In the genomic region with DNA sequence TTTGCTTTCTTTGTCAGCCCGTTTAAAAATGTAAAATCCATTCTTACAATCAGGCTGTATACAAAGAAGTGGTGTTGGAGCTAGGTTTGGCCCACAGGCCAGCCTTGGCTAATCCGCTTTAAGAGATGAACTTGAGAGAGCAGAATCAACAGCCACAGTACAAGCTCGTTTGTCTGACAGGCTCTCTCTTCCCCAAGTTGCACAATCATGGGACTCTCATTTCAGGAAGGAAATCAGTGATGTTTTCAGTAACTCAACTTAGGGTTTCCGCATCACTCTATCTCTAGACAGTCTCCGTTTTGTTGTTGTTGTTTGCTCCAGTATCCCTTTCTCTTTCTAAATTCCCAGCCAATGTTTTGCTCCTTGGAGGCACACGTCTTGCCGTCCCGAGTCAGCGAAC, we compare ENCODE assay signal across 1 cellular context.
TF ChIP-seq lines count a peak whose summit lies in the region.

No MANE protein-coding gene starts in this region.

TF ChIP-seq in GM23338, 12 proteins besides CTCF, POLR2A, EP300 and RAD21 (continued from another document):
- TF ChIP-seq, protein P1, sequence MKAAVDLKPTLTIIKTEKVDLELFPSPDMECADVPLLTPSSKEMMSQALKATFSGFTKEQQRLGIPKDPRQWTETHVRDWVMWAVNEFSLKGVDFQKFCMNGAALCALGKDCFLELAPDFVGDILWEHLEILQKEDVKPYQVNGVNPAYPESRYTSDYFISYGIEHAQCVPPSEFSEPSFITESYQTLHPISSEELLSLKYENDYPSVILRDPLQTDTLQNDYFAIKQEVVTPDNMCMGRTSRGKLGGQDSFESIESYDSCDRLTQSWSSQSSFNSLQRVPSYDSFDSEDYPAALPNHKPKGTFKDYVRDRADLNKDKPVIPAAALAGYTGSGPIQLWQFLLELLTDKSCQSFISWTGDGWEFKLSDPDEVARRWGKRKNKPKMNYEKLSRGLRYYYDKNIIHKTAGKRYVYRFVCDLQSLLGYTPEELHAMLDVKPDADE (IDR thresholded peaks at IDR 0.05): no peak
- TF ChIP-seq ZNF331 (CRISPR knock-in tag; IDR thresholded peaks at IDR 0.05; ENCODE audit: low read depth): no peak
- TF ChIP-seq ZNF114 (CRISPR knock-in tag; IDR thresholded peaks at IDR 0.05): no peak
- no peak for TF ChIP-seq CREB1 (CRISPR knock-in tag; IDR thresholded peaks at IDR 0.05; ENCODE audit: low read depth)
- TF ChIP-seq STAT1 (IDR thresholded peaks at IDR 0.05; ENCODE audit: unreplicated experiment): no peak
- TF ChIP-seq EZH2 (IDR thresholded peaks at IDR 0.05; ENCODE audit: low read depth, unreplicated experiment): no peak
- no peak for TF ChIP-seq POLR2AphosphoS5 (IDR thresholded peaks at IDR 0.05; ENCODE audit: low read depth)
- TF ChIP-seq JUNB (IDR thresholded peaks at IDR 0.05; ENCODE audit: unreplicated experiment): no peak
- no peak for TF ChIP-seq ZNF462 (CRISPR knock-in tag; IDR thresholded peaks at IDR 0.05)
- TF ChIP-seq, protein P2, sequence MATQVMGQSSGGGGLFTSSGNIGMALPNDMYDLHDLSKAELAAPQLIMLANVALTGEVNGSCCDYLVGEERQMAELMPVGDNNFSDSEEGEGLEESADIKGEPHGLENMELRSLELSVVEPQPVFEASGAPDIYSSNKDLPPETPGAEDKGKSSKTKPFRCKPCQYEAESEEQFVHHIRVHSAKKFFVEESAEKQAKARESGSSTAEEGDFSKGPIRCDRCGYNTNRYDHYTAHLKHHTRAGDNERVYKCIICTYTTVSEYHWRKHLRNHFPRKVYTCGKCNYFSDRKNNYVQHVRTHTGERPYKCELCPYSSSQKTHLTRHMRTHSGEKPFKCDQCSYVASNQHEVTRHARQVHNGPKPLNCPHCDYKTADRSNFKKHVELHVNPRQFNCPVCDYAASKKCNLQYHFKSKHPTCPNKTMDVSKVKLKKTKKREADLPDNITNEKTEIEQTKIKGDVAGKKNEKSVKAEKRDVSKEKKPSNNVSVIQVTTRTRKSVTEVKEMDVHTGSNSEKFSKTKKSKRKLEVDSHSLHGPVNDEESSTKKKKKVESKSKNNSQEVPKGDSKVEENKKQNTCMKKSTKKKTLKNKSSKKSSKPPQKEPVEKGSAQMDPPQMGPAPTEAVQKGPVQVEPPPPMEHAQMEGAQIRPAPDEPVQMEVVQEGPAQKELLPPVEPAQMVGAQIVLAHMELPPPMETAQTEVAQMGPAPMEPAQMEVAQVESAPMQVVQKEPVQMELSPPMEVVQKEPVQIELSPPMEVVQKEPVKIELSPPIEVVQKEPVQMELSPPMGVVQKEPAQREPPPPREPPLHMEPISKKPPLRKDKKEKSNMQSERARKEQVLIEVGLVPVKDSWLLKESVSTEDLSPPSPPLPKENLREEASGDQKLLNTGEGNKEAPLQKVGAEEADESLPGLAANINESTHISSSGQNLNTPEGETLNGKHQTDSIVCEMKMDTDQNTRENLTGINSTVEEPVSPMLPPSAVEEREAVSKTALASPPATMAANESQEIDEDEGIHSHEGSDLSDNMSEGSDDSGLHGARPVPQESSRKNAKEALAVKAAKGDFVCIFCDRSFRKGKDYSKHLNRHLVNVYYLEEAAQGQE (IDR thresholded peaks at IDR 0.05; ENCODE audit: unreplicated experiment): no peak
- TF ChIP-seq EZH2phosphoT487 (IDR thresholded peaks at IDR 0.05; ENCODE audit: unreplicated experiment): no peak
TF ChIP-seq in GM23338: peak in this region for 0.
